ENCODE assay signal across 1 cellular context in genomic region chr16:30957456-30958163, GRCh38.
A peak's percentile ranks its signal among the peaks of the same experiment; 100 is the strongest.
TF ChIP-seq lines count a peak whose summit lies in the region.

SETD1A (plus strand) TSS chr16:30957754; CDS start chr16:30958732, 978 bp downstream.

TF ChIP-seq in HepG2, 621 proteins besides CTCF, POLR2A, EP300 and RAD21 (continued from another document and continues in another):
- TF ChIP-seq, protein P1, sequence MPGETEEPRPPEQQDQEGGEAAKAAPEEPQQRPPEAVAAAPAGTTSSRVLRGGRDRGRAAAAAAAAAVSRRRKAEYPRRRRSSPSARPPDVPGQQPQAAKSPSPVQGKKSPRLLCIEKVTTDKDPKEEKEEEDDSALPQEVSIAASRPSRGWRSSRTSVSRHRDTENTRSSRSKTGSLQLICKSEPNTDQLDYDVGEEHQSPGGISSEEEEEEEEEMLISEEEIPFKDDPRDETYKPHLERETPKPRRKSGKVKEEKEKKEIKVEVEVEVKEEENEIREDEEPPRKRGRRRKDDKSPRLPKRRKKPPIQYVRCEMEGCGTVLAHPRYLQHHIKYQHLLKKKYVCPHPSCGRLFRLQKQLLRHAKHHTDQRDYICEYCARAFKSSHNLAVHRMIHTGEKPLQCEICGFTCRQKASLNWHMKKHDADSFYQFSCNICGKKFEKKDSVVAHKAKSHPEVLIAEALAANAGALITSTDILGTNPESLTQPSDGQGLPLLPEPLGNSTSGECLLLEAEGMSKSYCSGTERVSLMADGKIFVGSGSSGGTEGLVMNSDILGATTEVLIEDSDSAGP (CRISPR knock-in tag; IDR thresholded peaks at IDR 0.05; ENCODE audit: borderline replicate concordance): peak; percentile 80; the same call in 1 of the 2 replicates
- peak; percentile 49; the same call in 1 of the 3 replicates for TF ChIP-seq MXI1 (IDR thresholded peaks at IDR 0.05; ENCODE audit: borderline replicate concordance, low read depth, low read length)
- no peak for TF ChIP-seq SMC3 (IDR thresholded peaks at IDR 0.05; ENCODE audit: low read length)
- 0 out of 2 replicates have a peak, but pooled peaks have one; percentile 17 for TF ChIP-seq ZSCAN20 (CRISPR knock-in tag; IDR thresholded peaks at IDR 0.05; ENCODE audit: borderline replicate concordance)
- TF ChIP-seq KMT2A (CRISPR knock-in tag; IDR thresholded peaks at IDR 0.05): peak; percentile 61; the same call in 1 of the 2 replicates
- TF ChIP-seq ZNF703 (CRISPR knock-in tag; IDR thresholded peaks at IDR 0.05; ENCODE audit: borderline replicate concordance): peak; percentile 95; the same call in 1 of the 2 replicates
- TF ChIP-seq KAT7 (CRISPR knock-in tag; IDR thresholded peaks at IDR 0.05; ENCODE audit: borderline replicate concordance): peak; percentile 54; the same call in 1 of the 2 replicates
- peak; percentile 93 for TF ChIP-seq HOXA5 (CRISPR knock-in tag; IDR thresholded peaks at IDR 0.05)
- TF ChIP-seq ZKSCAN8 (CRISPR knock-in tag; IDR thresholded peaks at IDR 0.05; ENCODE audit: borderline replicate concordance): peak; percentile 56; the same call in 1 of the 2 replicates
- TF ChIP-seq, protein P2, sequence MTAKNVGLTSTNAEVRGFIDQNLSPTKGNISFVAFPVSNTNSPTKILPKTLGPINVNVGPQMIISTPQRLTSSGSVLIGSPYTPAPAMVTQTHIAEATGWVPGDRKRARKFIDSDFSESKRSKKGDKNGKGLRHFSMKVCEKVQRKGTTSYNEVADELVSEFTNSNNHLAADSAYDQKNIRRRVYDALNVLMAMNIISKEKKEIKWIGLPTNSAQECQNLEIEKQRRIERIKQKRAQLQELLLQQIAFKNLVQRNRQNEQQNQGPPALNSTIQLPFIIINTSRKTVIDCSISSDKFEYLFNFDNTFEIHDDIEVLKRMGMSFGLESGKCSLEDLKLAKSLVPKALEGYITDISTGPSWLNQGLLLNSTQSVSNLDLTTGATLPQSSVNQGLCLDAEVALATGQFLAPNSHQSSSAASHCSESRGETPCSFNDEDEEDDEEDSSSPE (CRISPR knock-in tag; IDR thresholded peaks at IDR 0.05): peak; percentile 43
- TF ChIP-seq CCDC6 (CRISPR knock-in tag; IDR thresholded peaks at IDR 0.05): no peak; the same call in 1 of the 2 replicates
- peak; percentile 76 for TF ChIP-seq ZNF501 (CRISPR knock-in tag; IDR thresholded peaks at IDR 0.05)
- 0 out of 2 replicates have a peak, but pooled peaks have one; percentile 68 for TF ChIP-seq HNRNPL (IDR thresholded peaks at IDR 0.05; ENCODE audit: low read depth, low read length)
- 0 out of 2 replicates have a peak, but pooled peaks have one; percentile 19 for TF ChIP-seq ZNF33B (CRISPR knock-in tag; IDR thresholded peaks at IDR 0.05)
- TF ChIP-seq ZNF263 (CRISPR knock-in tag; IDR thresholded peaks at IDR 0.05): no peak
- TF ChIP-seq NFKBIZ (CRISPR knock-in tag; IDR thresholded peaks at IDR 0.05): peak; percentile 47; the same call in 1 of the 2 replicates
- TF ChIP-seq CSRNP2 (CRISPR knock-in tag; conservative IDR thresholded peaks at IDR 0.05; ENCODE audit: low read depth): no peak
- no peak for TF ChIP-seq NCOA1 (CRISPR knock-in tag; IDR thresholded peaks at IDR 0.05)
- TF ChIP-seq BRD4 (CRISPR knock-in tag; IDR thresholded peaks at IDR 0.05): no peak; the same call in 1 of the 2 replicates
- TF ChIP-seq RXRB (CRISPR knock-in tag; IDR thresholded peaks at IDR 0.05; ENCODE audit: borderline replicate concordance): no peak; the same call in 1 of the 2 replicates
- TF ChIP-seq, protein P3, sequence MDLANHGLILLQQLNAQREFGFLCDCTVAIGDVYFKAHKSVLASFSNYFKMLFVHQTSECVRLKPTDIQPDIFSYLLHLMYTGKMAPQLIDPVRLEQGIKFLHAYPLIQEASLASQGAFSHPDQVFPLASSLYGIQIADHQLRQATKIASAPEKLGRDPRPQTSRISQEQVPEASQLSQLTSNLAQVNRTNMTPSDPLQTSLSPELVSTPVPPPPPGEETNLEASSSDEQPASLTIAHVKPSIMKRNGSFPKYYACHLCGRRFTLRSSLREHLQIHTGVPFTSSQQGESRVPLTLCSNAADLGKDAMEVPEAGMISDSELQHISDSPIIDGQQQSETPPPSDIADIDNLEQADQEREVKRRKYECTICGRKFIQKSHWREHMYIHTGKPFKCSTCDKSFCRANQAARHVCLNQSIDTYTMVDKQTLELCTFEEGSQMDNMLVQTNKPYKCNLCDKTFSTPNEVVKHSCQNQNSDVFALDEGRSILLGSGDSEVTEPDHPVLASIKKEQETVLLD (CRISPR knock-in tag; IDR thresholded peaks at IDR 0.05; ENCODE audit: low read depth): peak; percentile 88
- TF ChIP-seq ZNF674 (CRISPR knock-in tag; IDR thresholded peaks at IDR 0.05; ENCODE audit: low read depth): peak; percentile 16; the same call in 1 of the 2 replicates
- TF ChIP-seq HCFC1 (IDR thresholded peaks at IDR 0.05; ENCODE audit: low read depth, low read length): peak; percentile 53; the same call in 1 of the 2 replicates
- TF ChIP-seq PLRG1 (conservative IDR thresholded peaks at IDR 0.05): no peak
- TF ChIP-seq ZFP36 (IDR thresholded peaks at IDR 0.05; ENCODE audit: borderline replicate concordance, low read depth, low read length, partially characterized antibody): no peak
- TF ChIP-seq, protein P4, sequence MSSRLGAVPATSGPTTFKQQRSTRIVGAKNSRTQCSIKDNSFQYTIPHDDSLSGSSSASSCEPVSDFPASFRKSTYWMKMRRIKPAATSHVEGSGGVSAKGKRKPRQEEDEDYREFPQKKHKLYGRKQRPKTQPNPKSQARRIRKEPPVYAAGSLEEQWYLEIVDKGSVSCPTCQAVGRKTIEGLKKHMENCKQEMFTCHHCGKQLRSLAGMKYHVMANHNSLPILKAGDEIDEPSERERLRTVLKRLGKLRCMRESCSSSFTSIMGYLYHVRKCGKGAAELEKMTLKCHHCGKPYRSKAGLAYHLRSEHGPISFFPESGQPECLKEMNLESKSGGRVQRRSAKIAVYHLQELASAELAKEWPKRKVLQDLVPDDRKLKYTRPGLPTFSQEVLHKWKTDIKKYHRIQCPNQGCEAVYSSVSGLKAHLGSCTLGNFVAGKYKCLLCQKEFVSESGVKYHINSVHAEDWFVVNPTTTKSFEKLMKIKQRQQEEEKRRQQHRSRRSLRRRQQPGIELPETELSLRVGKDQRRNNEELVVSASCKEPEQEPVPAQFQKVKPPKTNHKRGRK (CRISPR knock-in tag; IDR thresholded peaks at IDR 0.05): no peak
- peak; percentile 62; the same call in 1 of the 2 replicates for TF ChIP-seq E2F1 (CRISPR knock-in tag; IDR thresholded peaks at IDR 0.05)
- TF ChIP-seq ZSCAN21 (CRISPR knock-in tag; IDR thresholded peaks at IDR 0.05; ENCODE audit: borderline replicate concordance): peak; percentile 74; the same call in 1 of the 2 replicates
- TF ChIP-seq ZFP36L1 (CRISPR knock-in tag; IDR thresholded peaks at IDR 0.05): 0 out of 2 replicates have a peak, but pooled peaks have one; percentile 52
- TF ChIP-seq TAF15 (IDR thresholded peaks at IDR 0.05; ENCODE audit: low read depth, low read length, poor library complexity, severe bottlenecking): peak; percentile 48
- TF ChIP-seq, protein P5, sequence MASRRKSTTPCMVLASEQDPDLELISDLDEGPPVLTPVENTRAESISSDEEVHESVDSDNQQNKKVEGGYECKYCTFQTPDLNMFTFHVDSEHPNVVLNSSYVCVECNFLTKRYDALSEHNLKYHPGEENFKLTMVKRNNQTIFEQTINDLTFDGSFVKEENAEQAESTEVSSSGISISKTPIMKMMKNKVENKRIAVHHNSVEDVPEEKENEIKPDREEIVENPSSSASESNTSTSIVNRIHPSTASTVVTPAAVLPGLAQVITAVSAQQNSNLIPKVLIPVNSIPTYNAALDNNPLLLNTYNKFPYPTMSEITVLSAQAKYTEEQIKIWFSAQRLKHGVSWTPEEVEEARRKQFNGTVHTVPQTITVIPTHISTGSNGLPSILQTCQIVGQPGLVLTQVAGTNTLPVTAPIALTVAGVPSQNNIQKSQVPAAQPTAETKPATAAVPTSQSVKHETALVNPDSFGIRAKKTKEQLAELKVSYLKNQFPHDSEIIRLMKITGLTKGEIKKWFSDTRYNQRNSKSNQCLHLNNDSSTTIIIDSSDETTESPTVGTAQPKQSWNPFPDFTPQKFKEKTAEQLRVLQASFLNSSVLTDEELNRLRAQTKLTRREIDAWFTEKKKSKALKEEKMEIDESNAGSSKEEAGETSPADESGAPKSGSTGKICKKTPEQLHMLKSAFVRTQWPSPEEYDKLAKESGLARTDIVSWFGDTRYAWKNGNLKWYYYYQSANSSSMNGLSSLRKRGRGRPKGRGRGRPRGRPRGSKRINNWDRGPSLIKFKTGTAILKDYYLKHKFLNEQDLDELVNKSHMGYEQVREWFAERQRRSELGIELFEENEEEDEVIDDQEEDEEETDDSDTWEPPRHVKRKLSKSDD (CRISPR knock-in tag; IDR thresholded peaks at IDR 0.05; ENCODE audit: low read depth): no peak; the same call in 1 of the 2 replicates
- 0 out of 2 replicates have a peak, but pooled peaks have one; percentile 44 for TF ChIP-seq EED (CRISPR knock-in tag; IDR thresholded peaks at IDR 0.05)
- peak; percentile 78 for TF ChIP-seq SAP130 (CRISPR knock-in tag; IDR thresholded peaks at IDR 0.05; ENCODE audit: low read depth)
- TF ChIP-seq ZFP82 (CRISPR knock-in tag; IDR thresholded peaks at IDR 0.05; ENCODE audit: borderline replicate concordance): peak; percentile 30; the same call in 1 of the 2 replicates
- TF ChIP-seq JARID2 (CRISPR knock-in tag; IDR thresholded peaks at IDR 0.05; ENCODE audit: insufficient replicate concordance): peak; percentile 23
- TF ChIP-seq FOSL2 (CRISPR knock-in tag; IDR thresholded peaks at IDR 0.05): peak; percentile 53; the same call in 1 of the 2 replicates
- TF ChIP-seq ZNF615 (CRISPR knock-in tag; IDR thresholded peaks at IDR 0.05; ENCODE audit: borderline replicate concordance): no peak; the same call in 1 of the 2 replicates
- 0 out of 2 replicates have a peak, but pooled peaks have one; percentile 16 for TF ChIP-seq ZNF564 (CRISPR knock-in tag; IDR thresholded peaks at IDR 0.05)
- TF ChIP-seq SOX5 (CRISPR knock-in tag; IDR thresholded peaks at IDR 0.05; ENCODE audit: borderline replicate concordance): no peak
- TF ChIP-seq ZNF235 (CRISPR knock-in tag; IDR thresholded peaks at IDR 0.05; ENCODE audit: borderline replicate concordance): peak; percentile 37; the same call in 1 of the 2 replicates
- peak; percentile 76 for TF ChIP-seq SRSF1 (optimal IDR thresholded peaks at IDR 0.05; ENCODE audit: low read depth, low read length)
- TF ChIP-seq CREB1 (IDR thresholded peaks at IDR 0.05): peak; percentile 80
- peak; percentile 86 for TF ChIP-seq CREB1 (CRISPR knock-in tag; IDR thresholded peaks at IDR 0.05)
- TF ChIP-seq ZNF572 (CRISPR knock-in tag; IDR thresholded peaks at IDR 0.05): peak; percentile 58; the same call in 1 of the 2 replicates
- TF ChIP-seq ZNF577 (CRISPR knock-in tag; IDR thresholded peaks at IDR 0.05; ENCODE audit: borderline replicate concordance, low read depth): no peak
- TF ChIP-seq SRY (CRISPR knock-in tag; IDR thresholded peaks at IDR 0.05): peak; percentile 93; the same call in 1 of the 2 replicates
- TF ChIP-seq, protein P6, sequence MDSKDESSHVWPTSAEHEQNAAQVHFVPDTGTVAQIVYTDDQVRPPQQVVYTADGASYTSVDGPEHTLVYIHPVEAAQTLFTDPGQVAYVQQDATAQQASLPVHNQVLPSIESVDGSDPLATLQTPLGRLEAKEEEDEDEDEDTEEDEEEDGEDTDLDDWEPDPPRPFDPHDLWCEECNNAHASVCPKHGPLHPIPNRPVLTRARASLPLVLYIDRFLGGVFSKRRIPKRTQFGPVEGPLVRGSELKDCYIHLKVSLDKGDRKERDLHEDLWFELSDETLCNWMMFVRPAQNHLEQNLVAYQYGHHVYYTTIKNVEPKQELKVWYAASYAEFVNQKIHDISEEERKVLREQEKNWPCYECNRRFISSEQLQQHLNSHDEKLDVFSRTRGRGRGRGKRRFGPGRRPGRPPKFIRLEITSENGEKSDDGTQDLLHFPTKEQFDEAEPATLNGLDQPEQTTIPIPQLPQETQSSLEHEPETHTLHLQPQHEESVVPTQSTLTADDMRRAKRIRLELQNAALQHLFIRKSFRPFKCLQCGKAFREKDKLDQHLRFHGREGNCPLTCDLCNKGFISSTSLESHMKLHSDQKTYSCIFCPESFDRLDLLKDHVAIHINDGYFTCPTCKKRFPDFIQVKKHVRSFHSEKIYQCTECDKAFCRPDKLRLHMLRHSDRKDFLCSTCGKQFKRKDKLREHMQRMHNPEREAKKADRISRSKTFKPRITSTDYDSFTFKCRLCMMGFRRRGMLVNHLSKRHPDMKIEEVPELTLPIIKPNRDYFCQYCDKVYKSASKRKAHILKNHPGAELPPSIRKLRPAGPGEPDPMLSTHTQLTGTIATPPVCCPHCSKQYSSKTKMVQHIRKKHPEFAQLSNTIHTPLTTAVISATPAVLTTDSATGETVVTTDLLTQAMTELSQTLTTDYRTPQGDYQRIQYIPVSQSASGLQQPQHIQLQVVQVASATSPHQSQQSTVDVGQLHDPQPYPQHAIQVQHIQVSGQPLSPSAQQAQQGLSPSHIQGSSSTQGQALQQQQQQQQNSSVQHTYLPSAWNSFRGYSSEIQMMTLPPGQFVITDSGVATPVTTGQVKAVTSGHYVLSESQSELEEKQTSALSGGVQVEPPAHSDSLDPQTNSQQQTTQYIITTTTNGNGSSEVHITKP (CRISPR knock-in tag; IDR thresholded peaks at IDR 0.05; ENCODE audit: low read depth): peak; percentile 64; the same call in 1 of the 2 replicates
- TF ChIP-seq ATF7 (IDR thresholded peaks at IDR 0.05): no peak
- no peak for TF ChIP-seq ATF7 (CRISPR knock-in tag; IDR thresholded peaks at IDR 0.05)
- TF ChIP-seq ZKSCAN1 (IDR thresholded peaks at IDR 0.05; ENCODE audit: low read length): peak; percentile 82; the same call in 1 of the 2 replicates
